Comparison of ENCODE assay signal across 16 cellular contexts in the genomic region with DNA sequence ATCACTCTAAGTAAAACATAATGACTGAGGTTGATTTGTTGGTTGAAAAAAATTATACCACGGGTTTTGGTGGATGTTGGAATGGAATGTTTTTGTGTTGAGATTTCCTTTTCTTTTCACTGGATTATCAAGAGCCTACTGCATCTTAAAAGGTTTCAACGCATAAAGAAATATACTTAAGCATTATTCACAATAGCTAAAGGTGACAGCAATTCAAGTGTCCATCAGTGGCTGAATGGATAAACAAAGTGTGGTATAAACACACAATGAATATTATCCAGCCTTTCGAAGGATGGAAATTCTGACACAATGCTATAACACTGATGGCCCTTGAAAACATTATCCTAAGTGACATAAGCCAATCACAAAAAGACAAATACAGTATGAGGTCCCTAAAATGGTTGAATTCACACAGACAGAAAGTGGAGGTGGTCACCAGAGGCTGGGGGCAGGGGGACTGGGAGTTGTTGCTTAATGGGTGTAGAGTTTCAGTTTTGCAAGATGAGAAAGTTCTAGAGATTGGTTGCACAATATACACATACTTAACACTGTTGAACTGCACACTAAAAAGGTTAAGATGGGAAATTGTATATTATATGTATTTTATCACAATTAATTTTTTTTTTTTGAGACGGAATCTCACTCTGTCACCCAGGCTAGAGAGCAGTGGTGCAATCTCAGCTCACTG.
A peak's percentile ranks its signal among the peaks of the same experiment; 100 is the strongest.
DNase-seq lines count a peak whose midpoint lies in the region; ATAC-seq, FAIRE-seq and TF ChIP-seq lines count a peak whose summit lies in the region.
"Had no signal": no experiment of that assay in that cellular context is flagged by ENCODE, and none has a peak within 500 bp of the region (broad histone marks: within the 10 kb centered on the region; RNA-seq: fewer than 3 reads in every experiment).

No MANE protein-coding gene starts in this region.

- WGBS in suprapubic skin = 86% methylated on average over 4 of the region's 4 CpGs
- WGBS in small intestine, 3 donors = 81 to 92% (median 86%) methylated on average over 4 of the region's 4 CpGs
- 80 to 87% methylated on average over 4 of the region's 4 CpGs for WGBS in transverse colon (ENCODE audit: low coverage in 1 of 2), 2 donors

- H3K4me1 ChIP-seq in left lung (peaks cover 13 to 17% of the 10 kb centered on the region in 2 donors), suprapubic skin (peaks cover 3% of the 10 kb centered on the region), small intestine (ENCODE audit: control insufficient read depth in 2 of 2, insufficient read depth in 1 of 2, low read depth in 1 of 2, low read length in 1 of 2) (no peaks in the 10 kb centered on the region), transverse colon (no peaks in the 10 kb centered on the region)

- TF ChIP-seq POLR2A in suprapubic skin (IDR thresholded peaks at IDR 0.05) (no peak), transverse colon (IDR thresholded peaks at IDR 0.05) (no peak)

- H3K36me3 ChIP-seq in brain microvascular endothelial cell (replicated peaks) = peaks cover 50% of the 10 kb centered on the region
- peaks cover 0 to 55% of the 10 kb centered on the region in 2 donors for H3K36me3 ChIP-seq in left lung
- H3K36me3 ChIP-seq in suprapubic skin = peaks cover 27% of the 10 kb centered on the region
- H3K36me3 ChIP-seq in small intestine (ENCODE audit: control insufficient read depth in 2 of 2, insufficient read depth in 2 of 2, low read length in 2 of 2) = no peaks in the 10 kb centered on the region
- H3K36me3 ChIP-seq in transverse colon = no peaks in the 10 kb centered on the region

- TF ChIP-seq EP300 in suprapubic skin (IDR thresholded peaks at IDR 0.05) (no peak), transverse colon (IDR thresholded peaks at IDR 0.05; ENCODE audit: low read depth) (no peak)

- peak; percentile 47 for ATAC-seq in left lung

- in situ Hi-C loops in brain microvascular endothelial cell (cut with HindIII; ENCODE audit: low pct_ligation_motif_present, low sequenced_read_pairs) = no loop called here
- in situ Hi-C loops in transverse colon (cut with MboI; ENCODE audit: low pct_ligation_motif_present in 1 of 4, low pct_unique_long_range_greater_than_20kb in 1 of 4, low sequenced_read_pairs in 3 of 4) = no loop called here
- in situ Hi-C loops in G401 (cut with HindIII; ENCODE audit: low sequenced_read_pairs) = no loop called here

- FAIRE-seq in small intestine (lab: Jason Lieb, UNC) = no peak
- FAIRE-seq: colon, GM18507 had no signal

- no peak overlapping the region for H3K4me3 ChIP-seq in brain microvascular endothelial cell (ENCODE audit: low read depth, low read length)
- no peak overlapping the region for H3K4me3 ChIP-seq in left lung
- H3K4me3 ChIP-seq in suprapubic skin = no peak overlapping the region
- no peak overlapping the region for H3K4me3 ChIP-seq in small intestine (ENCODE audit: low read depth in 1 of 2, low read length in 2 of 2)
- H3K4me3 ChIP-seq in transverse colon = no peak overlapping the region

- DNase-seq in MV-4-11 (lab: John Stamatoyannopoulos, UW) (peak; percentile 39), brain microvascular endothelial cell (no peak), left lung (no peak), suprapubic skin (ENCODE audit: low spot score in 2 of 2) (no peak), small intestine (no peak), transverse colon (no peak), G401 (ENCODE audit: low spot score) (no peak)
- DNase-seq: activated naive CD4-positive, alpha-beta T cell treated with anti-CD3 and anti-CD28 coated beads, Interleukin-2, amount 50 U/mL, for 16 hours; CD4-positive, alpha-beta memory T cell; GF-D8; Karpas-422; NCI-H1930; NCI-H82; stimulated activated naive CD4-positive, alpha-beta T cell treated with Interleukin-2 at 50 U/mL for 16 hours had no signal

- H3K9me3 ChIP-seq in left lung (no peaks in the 10 kb centered on the region), suprapubic skin (no peaks in the 10 kb centered on the region), small intestine (ENCODE audit: control insufficient read depth, low read depth) (no peaks in the 10 kb centered on the region), transverse colon (no peaks in the 10 kb centered on the region)

- H3K27me3 ChIP-seq in brain microvascular endothelial cell (replicated peaks) = no peaks in the 10 kb centered on the region
- no peaks in the 10 kb centered on the region for H3K27me3 ChIP-seq in left lung
- no peaks in the 10 kb centered on the region for H3K27me3 ChIP-seq in suprapubic skin
- H3K27me3 ChIP-seq in small intestine (ENCODE audit: control insufficient read depth in 2 of 2, insufficient read depth in 2 of 2, low read length in 2 of 2) = no peaks in the 10 kb centered on the region
- H3K27me3 ChIP-seq in transverse colon = no peaks in the 10 kb centered on the region

- intact Hi-C loops in left lung (cut with DNase I) = no loop called here
- intact Hi-C loops in transverse colon (cut with DNase I; ENCODE audit: low total_unique reads) = no loop called here

- H3K27ac ChIP-seq in brain microvascular endothelial cell (peak overlapping the region; percentile 83), left lung (peak overlapping the region; percentile 41 to 48), suprapubic skin (peak overlapping the region; percentile 31), small intestine (ENCODE audit: low read depth in 1 of 2, low read length in 1 of 2) (no peak overlapping the region), transverse colon (peak overlapping the region in 1 of 4 donors; percentile 23)

- TF ChIP-seq CTCF in brain microvascular endothelial cell (IDR thresholded peaks at IDR 0.05; ENCODE audit: low read depth, low read length, missing control alignments) (no peak), left lung (IDR thresholded peaks at IDR 0.05) (no peak), suprapubic skin (IDR thresholded peaks at IDR 0.05) (no peak), transverse colon (IDR thresholded peaks at IDR 0.05) (no peak)

Comparison
In these comparisons a context has a peak if more than half of its experiments do, and no peak if none do; other contexts are left out.
1. H3K27ac ChIP-seq: peak in brain microvascular endothelial cell (single experiment), left lung (2 of 2) and suprapubic skin (single experiment); none in small intestine (0 of 2).